ENCODE assay signal across 23 cellular contexts in the genomic region with DNA sequence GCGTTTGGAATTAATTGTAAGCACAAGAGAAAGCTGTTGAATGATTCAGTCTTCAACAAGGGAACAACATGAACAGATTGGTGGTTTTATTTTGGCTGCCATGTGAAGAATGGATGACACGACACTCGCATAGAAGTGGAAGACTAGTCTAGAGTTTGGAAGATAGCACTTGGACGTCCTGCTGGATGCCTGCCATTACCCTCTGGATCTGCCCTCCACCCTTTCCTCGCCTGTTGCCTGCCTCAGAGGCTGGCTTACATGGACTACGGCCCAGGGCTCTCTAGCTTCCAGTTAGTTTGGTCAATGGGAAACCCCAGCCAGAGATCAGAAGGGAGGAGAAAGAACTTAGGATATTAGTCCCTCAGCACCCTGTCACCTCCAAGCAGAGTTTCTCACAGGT.
"Had no signal": no experiment of that assay in that cellular context is flagged by ENCODE, and none has a peak within 500 bp of the region (broad histone marks: within the 10 kb centered on the region; RNA-seq: fewer than 3 reads in every experiment).

No MANE protein-coding gene starts in this region.

- H3K36me3 ChIP-seq: neural progenitor cell, prostate gland, right lobe of liver, suprapubic skin, thyroid gland, upper lobe of left lung, vagina had no signal

- H3K9ac ChIP-seq: neural progenitor cell, parathyroid adenoma had no signal

- H3K27me3 ChIP-seq: neural progenitor cell, right lobe of liver, suprapubic skin, thyroid gland, upper lobe of left lung, vagina had no signal

- H3K9me3 ChIP-seq: prostate gland, right lobe of liver, suprapubic skin, thyroid gland, upper lobe of left lung, vagina had no signal

- H3K4me1 ChIP-seq: parathyroid adenoma, prostate gland, right lobe of liver, upper lobe of left lung, vagina had no signal

- DNase-seq: effector CD4-positive, alpha-beta T cell; endodermal cell; erythroblast; foreskin melanocyte; head of caudate nucleus; hypothalamus; kidney glomerular epithelial cell; mammary epithelial cell; right lobe of liver; stimulated activated CD4-positive, alpha-beta T cell treated with anti-CD3 and anti-CD28 coated beads, Interleukin-4, amount 100 ng/mL, for 1 hour; stimulated activated CD8-positive, alpha-beta memory T cell treated with anti-CD3 and anti-CD28 coated beads, Interleukin-4, amount 100 ng/mL, for 48 hours; stimulated activated naive CD8-positive, alpha-beta T cell treated with anti-CD3 and anti-CD28 coated beads, Interleukin-15, Interleukin-2, amounts not matched to agents 100 U/mL and 50 U/mL, for 24 hours; thyroid gland; upper lobe of left lung had no signal

- ATAC-seq: stimulated activated effector memory CD8-positive, alpha-beta T cell treated with anti-CD3 and anti-CD28 coated beads, Interleukin-12 subunit alpha, Interleukin-12 subunit beta, amount 100 ng/mL, for 72 hours; stimulated activated naive CD8-positive, alpha-beta T cell treated with anti-CD3 and anti-CD28 coated beads, Interleukin-15, Interleukin-2, amounts not matched to agents 100 U/mL and 50 U/mL, for 24 hours had no signal

- H3K79me2 ChIP-seq: parathyroid adenoma had no signal

- H2AFZ ChIP-seq: neural progenitor cell, parathyroid adenoma had no signal

- H3K27ac ChIP-seq: coronary artery, neural progenitor cell, parathyroid adenoma, prostate gland, right lobe of liver, suprapubic skin, thyroid gland, upper lobe of left lung, vagina had no signal

- FAIRE-seq: endothelial cell of umbilical vein, islet of Langerhans had no signal

- H3K4me3 ChIP-seq: coronary artery, neural progenitor cell, prostate gland, right lobe of liver, suprapubic skin, thyroid gland, upper lobe of left lung, vagina had no signal
